13 cellular contexts compared by ENCODE assay signal in genomic region chr3:29212789-29213433, GRCh38.
"Had no signal": no experiment of that assay in that cellular context is flagged by ENCODE, and none has a peak within 500 bp of the region (broad histone marks: within the 10 kb centered on the region; RNA-seq: fewer than 3 reads in every experiment).

No MANE protein-coding gene starts in this region.

- FAIRE-seq: astrocyte, urothelium cell line had no signal

- ATAC-seq: lower lobe of right lung, psoas muscle, sciatic nerve, T-cell had no signal

- H3K4me1 ChIP-seq: lower lobe of right lung, psoas muscle had no signal

- H3K9me3 Mint-ChIP-seq: T-cell had no signal

- H3K36me3 Mint-ChIP-seq: T-cell had no signal

- H3K4me3 Mint-ChIP-seq: T-cell had no signal

- H3K27ac ChIP-seq: lower lobe of right lung, psoas muscle, SK-N-MC had no signal

- DNase-seq: activated CD4-positive, alpha-beta T cell treated with anti-CD3 and anti-CD28 coated beads for 4 hours; activated CD8-positive, alpha-beta memory T cell treated with anti-CD3 and anti-CD28 coated beads, Interleukin-2, amount 50 U/mL, for 48 hours; activated naive CD4-positive, alpha-beta T cell; dermis blood vessel endothelial cell; erythroblast; lower lobe of right lung; psoas muscle; T-cell; T1000 had no signal

- H3K36me3 ChIP-seq: lower lobe of right lung had no signal

- H3K4me3 ChIP-seq: lower lobe of right lung, psoas muscle, SK-N-MC had no signal

- H3K9me3 ChIP-seq: lower lobe of right lung, psoas muscle had no signal

- H3K27ac Mint-ChIP-seq: T-cell had no signal
